Comparison of ENCODE assay signal across 1 cellular context in the genomic region with DNA sequence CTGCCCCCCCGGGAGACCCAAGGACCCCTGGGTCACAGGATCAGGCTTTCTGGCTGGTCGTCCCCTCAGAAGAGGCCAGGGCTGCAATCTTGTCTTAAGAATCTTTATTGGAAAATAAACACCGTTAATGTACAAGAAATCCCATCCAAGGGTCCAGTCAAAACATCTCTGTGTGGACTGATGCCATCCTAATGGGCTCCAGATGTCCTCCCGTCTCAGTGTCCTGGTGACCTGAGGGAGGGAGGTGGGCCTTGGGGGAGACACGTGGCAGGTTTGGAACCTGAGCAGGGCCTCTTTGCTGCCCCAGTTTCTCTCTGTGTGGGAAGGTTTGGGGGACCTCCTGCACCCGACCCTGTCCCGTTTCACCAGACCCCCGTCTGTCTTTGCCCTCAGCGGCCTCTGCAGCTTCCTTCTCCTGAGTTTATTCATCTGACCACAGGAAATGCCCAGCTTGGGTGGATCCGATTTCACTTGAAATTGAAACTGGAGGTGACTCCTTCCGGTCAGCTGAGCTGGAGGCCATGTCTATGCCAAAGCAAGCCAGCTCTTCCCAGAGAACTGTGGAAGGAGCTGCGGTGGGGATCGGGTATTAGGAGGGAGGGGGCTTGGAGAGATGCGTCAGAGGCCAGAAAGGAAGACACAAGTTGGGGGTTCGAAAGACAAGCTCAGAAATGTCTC.
A peak's percentile ranks its signal among the peaks of the same experiment; 100 is the strongest.
TF ChIP-seq lines count a peak whose summit lies in the region.

No MANE protein-coding gene starts in this region.

TF ChIP-seq in HepG2, 621 proteins besides CTCF, POLR2A, EP300 and RAD21 (continued from another document and continues in another):
- TF ChIP-seq, protein P1, sequence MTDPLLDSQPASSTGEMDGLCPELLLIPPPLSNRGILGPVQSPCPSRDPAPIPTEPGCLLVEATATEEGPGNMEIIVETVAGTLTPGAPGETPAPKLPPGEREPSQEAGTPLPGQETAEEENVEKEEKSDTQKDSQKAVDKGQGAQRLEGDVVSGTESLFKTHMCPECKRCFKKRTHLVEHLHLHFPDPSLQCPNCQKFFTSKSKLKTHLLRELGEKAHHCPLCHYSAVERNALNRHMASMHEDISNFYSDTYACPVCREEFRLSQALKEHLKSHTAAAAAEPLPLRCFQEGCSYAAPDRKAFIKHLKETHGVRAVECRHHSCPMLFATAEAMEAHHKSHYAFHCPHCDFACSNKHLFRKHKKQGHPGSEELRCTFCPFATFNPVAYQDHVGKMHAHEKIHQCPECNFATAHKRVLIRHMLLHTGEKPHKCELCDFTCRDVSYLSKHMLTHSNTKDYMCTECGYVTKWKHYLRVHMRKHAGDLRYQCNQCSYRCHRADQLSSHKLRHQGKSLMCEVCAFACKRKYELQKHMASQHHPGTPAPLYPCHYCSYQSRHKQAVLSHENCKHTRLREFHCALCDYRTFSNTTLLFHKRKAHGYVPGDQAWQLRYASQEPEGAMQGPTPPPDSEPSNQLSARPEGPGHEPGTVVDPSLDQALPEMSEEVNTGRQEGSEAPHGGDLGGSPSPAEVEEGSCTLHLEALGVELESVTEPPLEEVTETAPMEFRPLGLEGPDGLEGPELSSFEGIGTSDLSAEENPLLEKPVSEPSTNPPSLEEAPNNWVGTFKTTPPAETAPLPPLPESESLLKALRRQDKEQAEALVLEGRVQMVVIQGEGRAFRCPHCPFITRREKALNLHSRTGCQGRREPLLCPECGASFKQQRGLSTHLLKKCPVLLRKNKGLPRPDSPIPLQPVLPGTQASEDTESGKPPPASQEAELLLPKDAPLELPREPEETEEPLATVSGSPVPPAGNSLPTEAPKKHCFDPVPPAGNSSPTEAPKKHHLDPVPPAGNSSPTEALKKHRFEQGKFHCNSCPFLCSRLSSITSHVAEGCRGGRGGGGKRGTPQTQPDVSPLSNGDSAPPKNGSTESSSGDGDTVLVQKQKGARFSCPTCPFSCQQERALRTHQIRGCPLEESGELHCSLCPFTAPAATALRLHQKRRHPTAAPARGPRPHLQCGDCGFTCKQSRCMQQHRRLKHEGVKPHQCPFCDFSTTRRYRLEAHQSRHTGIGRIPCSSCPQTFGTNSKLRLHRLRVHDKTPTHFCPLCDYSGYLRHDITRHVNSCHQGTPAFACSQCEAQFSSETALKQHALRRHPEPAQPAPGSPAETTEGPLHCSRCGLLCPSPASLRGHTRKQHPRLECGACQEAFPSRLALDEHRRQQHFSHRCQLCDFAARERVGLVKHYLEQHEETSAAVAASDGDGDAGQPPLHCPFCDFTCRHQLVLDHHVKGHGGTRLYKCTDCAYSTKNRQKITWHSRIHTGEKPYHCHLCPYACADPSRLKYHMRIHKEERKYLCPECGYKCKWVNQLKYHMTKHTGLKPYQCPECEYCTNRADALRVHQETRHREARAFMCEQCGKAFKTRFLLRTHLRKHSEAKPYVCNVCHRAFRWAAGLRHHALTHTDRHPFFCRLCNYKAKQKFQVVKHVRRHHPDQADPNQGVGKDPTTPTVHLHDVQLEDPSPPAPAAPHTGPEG (CRISPR knock-in tag; IDR thresholded peaks at IDR 0.05), result 0 out of 2 replicates have a peak, but pooled peaks have one; percentile 37
- TF ChIP-seq ZBTB42 (CRISPR knock-in tag; IDR thresholded peaks at IDR 0.05) (0 out of 2 replicates have a peak, but pooled peaks have one; percentile 45), CBX1 (IDR thresholded peaks at IDR 0.05; ENCODE audit: low read depth) (no peak), E2F2 (CRISPR knock-in tag; IDR thresholded peaks at IDR 0.05; ENCODE audit: borderline replicate concordance) (0 out of 2 replicates have a peak, but pooled peaks have one; percentile 45), BCL6 (CRISPR knock-in tag; IDR thresholded peaks at IDR 0.05) (no peak), ZFX (CRISPR knock-in tag; IDR thresholded peaks at IDR 0.05; ENCODE audit: low read depth) (peak; percentile 26; the same call in 1 of the 2 replicates), PHF8 (CRISPR knock-in tag; IDR thresholded peaks at IDR 0.05) (peak; percentile 28; the same call in 1 of the 2 replicates), PBX2 (CRISPR knock-in tag; IDR thresholded peaks at IDR 0.05) (no peak), HNF1A (IDR thresholded peaks at IDR 0.05; ENCODE audit: low read depth) (no peak), HNF1A (CRISPR knock-in tag; IDR thresholded peaks at IDR 0.05; ENCODE audit: borderline replicate concordance) (0 out of 2 replicates have a peak, but pooled peaks have one; percentile 25), ARID2 (CRISPR knock-in tag; IDR thresholded peaks at IDR 0.05; ENCODE audit: borderline replicate concordance) (no peak), ZSCAN22 (CRISPR knock-in tag; IDR thresholded peaks at IDR 0.05) (no peak), DMTF1 (CRISPR knock-in tag; IDR thresholded peaks at IDR 0.05) (no peak), PAX8 (CRISPR knock-in tag; IDR thresholded peaks at IDR 0.05; ENCODE audit: borderline replicate concordance) (no peak), ZNF577 (CRISPR knock-in tag; IDR thresholded peaks at IDR 0.05; ENCODE audit: borderline replicate concordance, low read depth) (no peak), ASH2L (IDR thresholded peaks at IDR 0.05; ENCODE audit: insufficient read length, low read depth, low read length) (no peak), ZNF501 (CRISPR knock-in tag; IDR thresholded peaks at IDR 0.05) (0 out of 2 replicates have a peak, but pooled peaks have one; percentile 10), GATAD2A (CRISPR knock-in tag; IDR thresholded peaks at IDR 0.05) (no peak), SIX4 (CRISPR knock-in tag; IDR thresholded peaks at IDR 0.05) (peak; percentile 80; the same call in 1 of the 2 replicates), AKAP8 (CRISPR knock-in tag; IDR thresholded peaks at IDR 0.05) (no peak), JUNB (CRISPR knock-in tag; IDR thresholded peaks at IDR 0.05; ENCODE audit: borderline replicate concordance) (no peak), CREM (IDR thresholded peaks at IDR 0.05) (no peak), CREM (CRISPR knock-in tag; IDR thresholded peaks at IDR 0.05) (no peak), HNF1B (CRISPR knock-in tag; IDR thresholded peaks at IDR 0.05) (no peak), USF2 (IDR thresholded peaks at IDR 0.05; ENCODE audit: low read depth, low read length) (0 out of 2 replicates have a peak, but pooled peaks have one; percentile 18), USF2 (CRISPR knock-in tag; IDR thresholded peaks at IDR 0.05; ENCODE audit: borderline replicate concordance) (no peak; the same call in 1 of the 2 replicates), GABPB1 (CRISPR knock-in tag; IDR thresholded peaks at IDR 0.05) (peak; percentile 81), RXRA (CRISPR knock-in tag; IDR thresholded peaks at IDR 0.05) (no peak), KDM3A (CRISPR knock-in tag; IDR thresholded peaks at IDR 0.05; ENCODE audit: low read depth) (no peak), ATRX (CRISPR knock-in tag; IDR thresholded peaks at IDR 0.05; ENCODE audit: borderline replicate concordance) (no peak), TOPORS (CRISPR knock-in tag; IDR thresholded peaks at IDR 0.05) (no peak), ZNF724P (CRISPR knock-in tag; IDR thresholded peaks at IDR 0.05; ENCODE audit: borderline replicate concordance) (no peak)
- TF ChIP-seq, protein P2, sequence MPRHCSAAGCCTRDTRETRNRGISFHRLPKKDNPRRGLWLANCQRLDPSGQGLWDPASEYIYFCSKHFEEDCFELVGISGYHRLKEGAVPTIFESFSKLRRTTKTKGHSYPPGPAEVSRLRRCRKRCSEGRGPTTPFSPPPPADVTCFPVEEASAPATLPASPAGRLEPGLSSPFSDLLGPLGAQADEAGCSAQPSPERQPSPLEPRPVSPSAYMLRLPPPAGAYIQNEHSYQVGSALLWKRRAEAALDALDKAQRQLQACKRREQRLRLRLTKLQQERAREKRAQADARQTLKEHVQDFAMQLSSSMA (CRISPR knock-in tag; IDR thresholded peaks at IDR 0.05), result no peak
- TF ChIP-seq, protein P3, sequence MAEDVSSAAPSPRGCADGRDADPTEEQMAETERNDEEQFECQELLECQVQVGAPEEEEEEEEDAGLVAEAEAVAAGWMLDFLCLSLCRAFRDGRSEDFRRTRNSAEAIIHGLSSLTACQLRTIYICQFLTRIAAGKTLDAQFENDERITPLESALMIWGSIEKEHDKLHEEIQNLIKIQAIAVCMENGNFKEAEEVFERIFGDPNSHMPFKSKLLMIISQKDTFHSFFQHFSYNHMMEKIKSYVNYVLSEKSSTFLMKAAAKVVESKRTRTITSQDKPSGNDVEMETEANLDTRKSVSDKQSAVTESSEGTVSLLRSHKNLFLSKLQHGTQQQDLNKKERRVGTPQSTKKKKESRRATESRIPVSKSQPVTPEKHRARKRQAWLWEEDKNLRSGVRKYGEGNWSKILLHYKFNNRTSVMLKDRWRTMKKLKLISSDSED (CRISPR knock-in tag; IDR thresholded peaks at IDR 0.05), result no peak
